Comparison of ENCODE assay signal across 22 cellular contexts in genomic region chr10:71520042-71520441, GRCh38.
"Had no signal": no experiment of that assay in that cellular context is flagged by ENCODE, and none has a peak within 500 bp of the region (broad histone marks: within the 10 kb centered on the region; RNA-seq: fewer than 3 reads in every experiment).

No MANE protein-coding gene starts in this region.

- H3K9me3 ChIP-seq: left lung, psoas muscle, stomach, testis, upper lobe of left lung had no signal

- FAIRE-seq: bronchial epithelial cell, endometrium, kidney, TTC549 had no signal

- H3K4me1 ChIP-seq: left lung, psoas muscle, stomach, upper lobe of left lung had no signal

- DNase-seq: activated B cell treated with CpG ODN at 0.5 μM for 24 hours; activated CD4-positive, alpha-beta T cell treated with anti-CD3 and anti-CD28 coated beads, Interleukin-2, amount 10 ng/mL, durations not matched to agents 7 days and 5 days; activated CD8-positive, alpha-beta memory T cell treated with anti-CD3 and anti-CD28 coated beads, Interleukin-2, amount 50 U/mL, for 48 hours; activated gamma-delta T cell; activated T-cell treated with anti-CD3 and anti-CD28 coated beads, Interleukin-2, amount 50 U/mL, for 72 hours; amniotic stem cell; kidney; psoas muscle; stimulated activated CD4-positive, alpha-beta T cell treated with anti-CD3 and anti-CD28 coated beads, Interleukin-1b, Interleukin-23, amount 100 ng/mL, for 48 hours; stomach; T-helper 2 cell; testis; upper lobe of left lung had no signal

- H3K4me3 Mint-ChIP-seq: activated B cell treated with CpG ODN at 0.5 μM for 24 hours; activated CD4-positive, alpha-beta T cell treated with anti-CD3 and anti-CD28 coated beads, Interleukin-2, amount 10 ng/mL, durations not matched to agents 7 days and 5 days; activated T-cell treated with anti-CD3 and anti-CD28 coated beads, Interleukin-2, amount 50 U/mL, for 72 hours; memory B cell; nephron had no signal

- H3K27ac ChIP-seq: left lung, psoas muscle, stomach, testis, upper lobe of left lung had no signal

- H3K27me3 ChIP-seq: testis, upper lobe of left lung had no signal

- ATAC-seq: activated naive CD4-positive, alpha-beta T cell treated with anti-CD3 and anti-CD28 coated beads, Interleukin-2, amount 50 U/mL, for 72 hours; activated T-cell treated with anti-CD3 and anti-CD28 coated beads, Interleukin-2, amount 50 U/mL, for 72 hours; esophagus mucosa; left lung; psoas muscle; sciatic nerve had no signal

- H3K27me3 Mint-ChIP-seq: activated CD4-positive, alpha-beta T cell treated with anti-CD3 and anti-CD28 coated beads, Interleukin-2, amount 10 ng/mL, durations not matched to agents 7 days and 5 days had no signal

- H3K27ac Mint-ChIP-seq: activated B cell treated with CpG ODN at 0.5 μM for 24 hours; activated CD4-positive, alpha-beta T cell treated with anti-CD3 and anti-CD28 coated beads, Interleukin-2, amount 10 ng/mL, durations not matched to agents 7 days and 5 days; activated T-cell treated with anti-CD3 and anti-CD28 coated beads, Interleukin-2, amount 50 U/mL, for 72 hours; memory B cell; nephron had no signal

- H3K4me1 Mint-ChIP-seq: activated B cell treated with CpG ODN at 0.5 μM for 24 hours; activated CD4-positive, alpha-beta T cell treated with anti-CD3 and anti-CD28 coated beads, Interleukin-2, amount 10 ng/mL, durations not matched to agents 7 days and 5 days; memory B cell; nephron had no signal

- H3K36me3 Mint-ChIP-seq: activated naive CD4-positive, alpha-beta T cell treated with anti-CD3 and anti-CD28 coated beads, Interleukin-2, amount 50 U/mL, for 72 hours; memory B cell had no signal

- H3K9me3 Mint-ChIP-seq: activated B cell treated with CpG ODN at 0.5 μM for 24 hours; activated CD4-positive, alpha-beta T cell treated with anti-CD3 and anti-CD28 coated beads, Interleukin-2, amount 10 ng/mL, durations not matched to agents 7 days and 5 days; activated naive CD4-positive, alpha-beta T cell treated with anti-CD3 and anti-CD28 coated beads, Interleukin-2, amount 50 U/mL, for 72 hours; activated T-cell treated with anti-CD3 and anti-CD28 coated beads, Interleukin-2, amount 50 U/mL, for 72 hours; memory B cell; nephron had no signal

- H3K36me3 ChIP-seq: left lung, stomach, upper lobe of left lung had no signal

- H3K4me3 ChIP-seq: left lung, psoas muscle, stomach, testis, upper lobe of left lung had no signal
